19 cellular contexts compared by ENCODE assay signal in genomic region chr12:54040648-54041047, GRCh38. TPM values are rescaled to one million over a fixed set of nuclear protein-coding genes. Genes with fewer than 3 reads are reported as not detected.
A peak's percentile ranks its signal among the peaks of the same experiment; 100 is the strongest.
DNase-seq lines count a peak whose midpoint lies in the region; ATAC-seq and TF ChIP-seq lines count a peak whose summit lies in the region.
"Had no signal": no experiment of that assay in that cellular context is flagged by ENCODE, and none has a peak within 500 bp of the region (broad histone marks: within the 10 kb centered on the region; RNA-seq: fewer than 3 reads in every experiment).

No MANE protein-coding gene starts in this region.

- H3K27me3 ChIP-seq in breast epithelium (no peaks in the 10 kb centered on the region), psoas muscle (ENCODE audit: insufficient read depth in 3 of 3, low read length in 2 of 3) (peaks cover 0 to 5% (median 0%) of the 10 kb centered on the region in 3 donors)

- no peak for ATAC-seq in psoas muscle
- no peak for ATAC-seq in HG03378 (IDR thresholded peaks at IDR 0.05; ENCODE audit: unreplicated experiment)
- ATAC-seq: HepG2, Panc1 had no signal

- POLR2A ChIA-PET in MCF 10A (lab: Yijun Ruan, JAX) = no interaction called here
- POLR2A ChIA-PET in OCI-LY7 (lab: Charles Lee) = interaction anchor here (1.0 to 1.6 kb wide), 4 partner anchors 9 to 13 kb away, joined by 3 to 6 read pairs (median 4); partner anchors contain the start of gene HOXC4

- H4K20me1 ChIP-seq in OCI-LY7 (ENCODE audit: insufficient read depth, low read length) = no peaks in the 10 kb centered on the region

- H3K27ac ChIP-seq in breast epithelium (peak overlapping the region; percentile 68 to 91), OCI-LY7 (ENCODE audit: low read depth, low read length, poor library complexity, severe bottlenecking) (no peak overlapping the region), psoas muscle (no peak overlapping the region)
- H3K27ac ChIP-seq: RWPE1 had no signal

- no peak overlapping the region for H3K4me3 Mint-ChIP-seq in MCF 10A (ENCODE audit: unreplicated experiment)
- H3K4me3 Mint-ChIP-seq in mesothelial cell of epicardium = peak overlapping the region; percentile 81

- no peaks in the 10 kb centered on the region for H3K9me2 ChIP-seq in OCI-LY7 (ENCODE audit: insufficient read depth, low read length)

- intact Hi-C loops in breast epithelium (cut with DNase I; ENCODE audit: low total_unique reads) = no loop called here
- intact Hi-C loops in MCF 10A (cut with micrococcal nuclease) = no loop called here
- intact Hi-C loops in OCI-LY7 (cut with micrococcal nuclease; ENCODE audit: unreplicated experiment) = no loop called here
- intact Hi-C loops in psoas muscle (cut with DNase I) = no loop called here

- no peak for TF ChIP-seq POLR2A in breast epithelium (IDR thresholded peaks at IDR 0.05)

- H3K27me3 Mint-ChIP-seq in MCF 10A (ENCODE audit: insufficient read depth, unreplicated experiment) (no peaks in the 10 kb centered on the region), mesothelial cell of epicardium (ENCODE audit: low read depth) (peaks cover 8% of the 10 kb centered on the region)

- peak overlapping the region; percentile 85; the same call in 1 of the 2 replicates for H2AFZ ChIP-seq in OCI-LY7 (ENCODE audit: low read length)

- H3K4me3 ChIP-seq in breast epithelium (no peak overlapping the region), OCI-LY7 (ENCODE audit: low read depth, low read length, poor library complexity, severe bottlenecking) (no peak overlapping the region), psoas muscle (no peak overlapping the region)

- H3K36me3 ChIP-seq in breast epithelium = no peaks in the 10 kb centered on the region
- H3K36me3 ChIP-seq in OCI-LY7 (ENCODE audit: insufficient read depth, low read length) = no peaks in the 10 kb centered on the region
- no peaks in the 10 kb centered on the region for H3K36me3 ChIP-seq in psoas muscle (ENCODE audit: insufficient read depth in 1 of 2, low read depth in 1 of 2)

- no peak for DNase-seq in breast epithelium (ENCODE audit: low spot score in 2 of 2)
- no peak for DNase-seq in MCF 10A (ENCODE audit: unreplicated experiment)
- no peak for DNase-seq in OCI-LY7 (ENCODE audit: low spot score)
- no peak for DNase-seq in mesothelial cell of epicardium (ENCODE audit: low spot score in 2 of 2, unreplicated experiment in 2 of 2)
- no peak for DNase-seq in psoas muscle
- DNase-seq in NCI-H2081 treated with DMSO at 0.1 percent for 48 hours (lab: John Stamatoyannopoulos, UW) = no peak
- DNase-seq: Calu3, NCI-H1105 treated with DMSO at 0.1 percent for 48 hours, NCI-H146, NCI-H1930, NCI-H526 treated with DMSO at 0.1 percent for 48 hours, SHP77 had no signal

- CTCF ChIA-PET in MCF 10A (lab: Yijun Ruan, JAX) = interaction anchor here (1.4 to 1.6 kb wide), 3 partner anchors 8 to 167 kb away, joined by 3 to 16 read pairs (median 6); partner anchors contain the start of gene HOXC5
- CTCF ChIA-PET in OCI-LY7 (lab: Charles Lee; ENCODE audit: unreplicated experiment) = no interaction called here

- H3K4me2 ChIP-seq in OCI-LY7 (ENCODE audit: low read length) = no peak overlapping the region

- H3K27ac Mint-ChIP-seq in MCF 10A (ENCODE audit: low read depth, unreplicated experiment) (no peak overlapping the region), mesothelial cell of epicardium (peak overlapping the region; percentile 98)

- no TSS peak for BruUV-seq in MCF 10A (replicated peaks; lab: Mats Ljungman, UMichigan)
- BruUV-seq in OCI-LY7 (replicated peaks; lab: Mats Ljungman, UMichigan) = no TSS peak

- H3K9me3 ChIP-seq in breast epithelium (no peaks in the 10 kb centered on the region), OCI-LY7 (ENCODE audit: low read length) (no peaks in the 10 kb centered on the region), psoas muscle (no peaks in the 10 kb centered on the region)

- H3K36me3 Mint-ChIP-seq in MCF 10A (ENCODE audit: insufficient read depth, unreplicated experiment) (no peaks in the 10 kb centered on the region), mesothelial cell of epicardium (no peaks in the 10 kb centered on the region)

- peaks cover 0 to 9% of the 10 kb centered on the region in 2 donors for H3K4me1 ChIP-seq in breast epithelium
- peaks cover 52% of the 10 kb centered on the region for H3K4me1 ChIP-seq in OCI-LY7 (ENCODE audit: insufficient read depth, low read length, poor library complexity, severe bottlenecking)
- no peaks in the 10 kb centered on the region for H3K4me1 ChIP-seq in psoas muscle

- 75 to 83% (median 76%) methylated on average over 3 of the region's 3 CpGs for WGBS in psoas muscle, 3 donors

- no peak for TF ChIP-seq CTCF in breast epithelium (IDR thresholded peaks at IDR 0.05)
- TF ChIP-seq CTCF in MCF 10A (IDR thresholded peaks at IDR 0.05; ENCODE audit: unreplicated experiment) = no peak
- no peak for TF ChIP-seq CTCF in OCI-LY7 (conservative IDR thresholded peaks at IDR 0.05; ENCODE audit: low read length)
- TF ChIP-seq CTCF in mesothelial cell of epicardium (IDR thresholded peaks at IDR 0.05; ENCODE audit: unreplicated experiment) = no peak
- no peak for TF ChIP-seq CTCF in psoas muscle (IDR thresholded peaks at IDR 0.05)

- no peaks in the 10 kb centered on the region for H3K79me2 ChIP-seq in OCI-LY7 (ENCODE audit: insufficient read depth, low read depth, low read length)

- peaks cover 6% of the 10 kb centered on the region for H3K4me1 Mint-ChIP-seq in MCF 10A (ENCODE audit: insufficient read depth, unreplicated experiment)
- H3K4me1 Mint-ChIP-seq in mesothelial cell of epicardium = peaks cover 93% of the 10 kb centered on the region

- H3K9me3 Mint-ChIP-seq in MCF 10A (ENCODE audit: unreplicated experiment) = no peaks in the 10 kb centered on the region
- H3K9me3 Mint-ChIP-seq in mesothelial cell of epicardium = no peaks in the 10 kb centered on the region

RNA-seq across cellular contexts. Expression of gene HOXC5, which starts 7.8 kb away (rescaled TPM):
- total RNA-seq in breast epithelium (under 1 TPM; 0.73 to 0.98 (median 0.96) TPM), MCF 10A (2022) (0.74 TPM in 1 of 2 replicates, not detected in the other), OCI-LY7 (2022) (not detected in 2 replicates), mesothelial cell of epicardium (28.7 to 33.8 TPM (median 29.3 TPM) in 3 replicates), psoas muscle (1 to 10 TPM in 2 of 4 donors, under 1 TPM in 2; 0.25 to 3.3 (median 1.1) TPM)
- total RNA-seq in OCI-LY7 (2014; rRNA removed; shearing (Covaris generic)) = not detected in 2 replicates
- under 1 TPM; 0.03 to 0.58 (median 0.04) TPM for polyA plus RNA-seq in psoas muscle
- total RNA-seq: A172, Calu3, H4, HepG2 had no signal
- polyA plus RNA-seq: BJ, HepG2 had no signal

RNA-seq across cellular contexts. Expression of gene HOXC6, which starts 12.4 kb away (rescaled TPM):
- total RNA-seq in breast epithelium (1 to 10 TPM; 3.3 to 4.1 (median 4.0) TPM), MCF 10A (2022) (7.1 and 11.5 TPM in 2 replicates), OCI-LY7 (2022) (2.7 and 3.7 TPM in 2 replicates), mesothelial cell of epicardium (15.5 to 17.4 TPM (median 16.3 TPM) in 3 replicates), psoas muscle (10 to 100 TPM in 2 of 4 donors, 1 to 10 TPM in 2; 5.2 to 23.6 (median 12.5) TPM)
- 0.92 and 1.6 TPM in 2 replicates for total RNA-seq in OCI-LY7 (2014; rRNA removed; shearing (Covaris generic))
- polyA plus RNA-seq in psoas muscle = 1 to 10 TPM; 2.2 to 9.5 (median 4.7) TPM
- total RNA-seq: HepG2 had no signal
- polyA plus RNA-seq: HepG2 had no signal

RNA-seq across cellular contexts. Expression of gene HOXC4, which starts 13.0 kb away (rescaled TPM):
- 1 to 10 TPM; 1.8 to 2.3 (median 1.9) TPM for total RNA-seq in breast epithelium
- total RNA-seq in MCF 10A (2022) = 1.7 and 1.8 TPM in 2 replicates
- total RNA-seq in OCI-LY7 (2014; rRNA removed; shearing (Covaris generic)) = 6.2 and 7.1 TPM in 2 replicates
- total RNA-seq in OCI-LY7 (2022) = 20.0 and 20.1 TPM in 2 replicates
- 67.4 to 73.6 TPM (median 69.4 TPM) in 3 replicates for total RNA-seq in mesothelial cell of epicardium
- 1 to 10 TPM; 1.6 to 4.7 (median 2.6) TPM for total RNA-seq in psoas muscle
- 1 to 10 TPM in 2 of 3 donors, under 1 TPM in 1; 0.72 to 1.4 (median 1.1) TPM for polyA plus RNA-seq in psoas muscle
- total RNA-seq: A172, HepG2 had no signal
- polyA plus RNA-seq: HepG2 had no signal

RNA-seq across cellular contexts. Expression of gene HOXC8, which starts 31.9 kb away (rescaled TPM):
- total RNA-seq in breast epithelium = 1 to 10 TPM in 2 of 3 donors, under 1 TPM in 1; 0.73 to 5.4 (median 2.0) TPM
- 6.0 and 6.9 TPM in 2 replicates for total RNA-seq in MCF 10A (2022)
- not detected in 2 replicates for total RNA-seq in OCI-LY7 (2014; rRNA removed; shearing (Covaris generic))
- not detected in 2 replicates for total RNA-seq in OCI-LY7 (2022)
- 4.9 to 5.9 TPM (median 5.5 TPM) in 3 replicates for total RNA-seq in mesothelial cell of epicardium
- total RNA-seq in psoas muscle = 10 to 100 TPM in 1 of 4 donors, 1 to 10 TPM in 3; 6.7 to 10.2 (median 9.0) TPM
- polyA plus RNA-seq in psoas muscle = 1 to 10 TPM; 1.6 to 8.8 (median 3.3) TPM
- total RNA-seq: A172, HepG2 had no signal

RNA-seq across cellular contexts. Expression of gene HOXC9, which starts 40.7 kb away (rescaled TPM):
- total RNA-seq in breast epithelium = 10 to 100 TPM in 1 of 3 donors, 1 to 10 TPM in 2; 3.8 to 16.8 (median 4.6) TPM
- 5.2 and 6.0 TPM in 2 replicates for total RNA-seq in MCF 10A (2022)
- not detected in 2 replicates for total RNA-seq in OCI-LY7 (2014; rRNA removed; shearing (Covaris generic))
- 0.42 and 0.57 TPM in 2 replicates for total RNA-seq in OCI-LY7 (2022)
- total RNA-seq in mesothelial cell of epicardium = 1.1 to 2.0 TPM (median 1.6 TPM) in 3 replicates
- total RNA-seq in psoas muscle = 10 to 100 TPM in 2 of 4 donors, 1 to 10 TPM in 2; 6.4 to 14.6 (median 9.2) TPM
- 10 to 100 TPM in 2 of 3 donors, 1 to 10 TPM in 1; 8.8 to 31.1 (median 16.4) TPM for polyA plus RNA-seq in psoas muscle

Comparison
In these comparisons a context has a peak if more than half of its experiments do, and no peak if none do; other contexts are left out.
1. H3K27ac ChIP-seq: peak in breast epithelium (2 of 2); none in OCI-LY7 (single experiment) and psoas muscle (single experiment).